ENCODE assay signal across 8 cellular contexts in genomic region chr4:88158038-88158359, GRCh38. TPM values are rescaled to one million over a fixed set of nuclear protein-coding genes. Genes with fewer than 3 reads are reported as not detected.
DNase-seq lines count a peak whose midpoint lies in the region; ATAC-seq and TF ChIP-seq lines count a peak whose summit lies in the region.

No MANE protein-coding gene starts in this region.

- H3K27ac ChIP-seq in colonic mucosa (no peak overlapping the region), gastroesophageal sphincter (no peak overlapping the region)

- no peak for TF ChIP-seq EP300 in gastroesophageal sphincter (IDR thresholded peaks at IDR 0.05)

- CTCF ChIA-PET in Caco-2 (lab: Charles Lee), result no interaction called here

- no peaks in the 10 kb centered on the region for H3K36me3 Mint-ChIP-seq in Caco-2 (ENCODE audit: insufficient read depth, unreplicated experiment)
- no peaks in the 10 kb centered on the region for H3K36me3 Mint-ChIP-seq in neural crest cell (ENCODE audit: low read depth)

- WGBS in gastroesophageal sphincter (ENCODE audit: low coverage in 1 of 2), 2 donors, result 16 to 25% methylated on average over 6 of the region's 6 CpGs

- peaks cover 4% of the 10 kb centered on the region for H3K4me1 Mint-ChIP-seq in Caco-2 (ENCODE audit: low read depth, unreplicated experiment)
- peaks cover 26% of the 10 kb centered on the region for H3K4me1 Mint-ChIP-seq in neural crest cell

- no peaks in the 10 kb centered on the region for H3K36me3 ChIP-seq in Caco-2 (ENCODE audit: control insufficient read depth, insufficient read depth, low read length)
- no peaks in the 10 kb centered on the region for H3K36me3 ChIP-seq in colonic mucosa
- no peaks in the 10 kb centered on the region for H3K36me3 ChIP-seq in gastroesophageal sphincter

- peak overlapping the region in 1 of 2 donors; percentile 6 for H3K9ac ChIP-seq in colonic mucosa (ENCODE audit: low read depth in 2 of 2, low read length in 2 of 2)

- TF ChIP-seq POLR2A in gastroesophageal sphincter (IDR thresholded peaks at IDR 0.05), result no peak

- H3K27me3 Mint-ChIP-seq in Caco-2 (ENCODE audit: insufficient read depth, unreplicated experiment) (no peaks in the 10 kb centered on the region), neural crest cell (ENCODE audit: low read depth) (peaks cover 20% of the 10 kb centered on the region)

- POLR2A ChIA-PET in Caco-2 (lab: Charles Lee), result interaction anchor here (0.5 to 1.4 kb wide), 2 partner anchors 50 to 127 kb away, joined by 3 to 5 read pairs; no protein-coding TSS in a partner anchor

- H3K4me3 ChIP-seq in Caco-2 (ENCODE audit: low read depth, low read length) (peak overlapping the region; percentile 85), colonic mucosa (peak overlapping the region; percentile 56), gastroesophageal sphincter (peak overlapping the region in 1 of 2 donors; percentile 59)

- H3K27me3 ChIP-seq in Caco-2 (replicated peaks; ENCODE audit: control insufficient read depth, insufficient read depth, low read length) (no peaks in the 10 kb centered on the region), colonic mucosa (peaks cover 10% of the 10 kb centered on the region), gastroesophageal sphincter (peaks cover 33% of the 10 kb centered on the region)

- H3K9me3 ChIP-seq in Caco-2, result no peaks in the 10 kb centered on the region
- H3K9me3 ChIP-seq in colonic mucosa, result no peaks in the 10 kb centered on the region
- H3K9me3 ChIP-seq in gastroesophageal sphincter, result no peaks in the 10 kb centered on the region

- H3K27ac Mint-ChIP-seq in Caco-2 (ENCODE audit: unreplicated experiment) (peak overlapping the region; percentile 67), neural crest cell (ENCODE audit: unreplicated experiment) (no peak overlapping the region)

- DNase-seq in Caco-2 (no peak), colonic mucosa (no peak), neural crest cell (ENCODE audit: low read depth, low spot score) (no peak), NCI-H2227 (lab: John Stamatoyannopoulos, UW; ENCODE audit: unreplicated experiment) (no peak), NCI-H2081 treated with DMSO at 0.1 percent for 48 hours (lab: John Stamatoyannopoulos, UW) (no peak), HT-29 (ENCODE audit: low spot score) (no peak)

- no peak for TF ChIP-seq CTCF in Caco-2 (IDR thresholded peaks at IDR 0.05; ENCODE audit: insufficient read depth in 1 of 2, low read depth in 1 of 2, low read length in 1 of 2, severe bottlenecking in 1 of 2, unreplicated experiment in 1 of 2)
- no peak for TF ChIP-seq CTCF in colonic mucosa (IDR thresholded peaks at IDR 0.05)
- TF ChIP-seq CTCF in neural crest cell (conservative IDR thresholded peaks at IDR 0.05), result no peak
- TF ChIP-seq CTCF in gastroesophageal sphincter (IDR thresholded peaks at IDR 0.05), result no peak

- H3K9me3 Mint-ChIP-seq in Caco-2 (ENCODE audit: unreplicated experiment) (no peaks in the 10 kb centered on the region), neural crest cell (no peaks in the 10 kb centered on the region)

- intact Hi-C loops in Caco-2 (cut with micrococcal nuclease; ENCODE audit: unreplicated experiment), result loop anchor here (1.0 to 5.0 kb wide), 3 partner anchors 10 to 54 kb away; no protein-coding TSS in a partner anchor
- intact Hi-C loops in colonic mucosa (cut with DNase I), result no loop called here

- ATAC-seq in HG03108 (IDR thresholded peaks at IDR 0.05; ENCODE audit: unreplicated experiment) (peak; percentile 31), gastroesophageal sphincter (no peak)

- H3K4me1 ChIP-seq in Caco-2 (peaks cover 16% of the 10 kb centered on the region), colonic mucosa (no peaks in the 10 kb centered on the region), gastroesophageal sphincter (peaks cover 0 to 14% (median 3%) of the 10 kb centered on the region in 3 donors)

- BruUV-seq in Caco-2 (replicated peaks; lab: Mats Ljungman, UMichigan), result TSS peak; percentile 60

- H3K4me3 Mint-ChIP-seq in Caco-2 (ENCODE audit: unreplicated experiment) (peak overlapping the region; percentile 80), neural crest cell (peak overlapping the region; percentile 79)

RNA-seq across cellular contexts. Expression of gene ABCG2, which starts 0.4 kb away (rescaled TPM):
- 23.7 and 26.0 TPM in 2 replicates for total RNA-seq in Caco-2 (2022)
- total RNA-seq in colonic mucosa, result 10 to 100 TPM in 1 of 2 donors, 1 to 10 TPM in 1; 7.5 to 18.8 TPM
- total RNA-seq in neural crest cell, result 5.1 and 5.3 TPM in 2 replicates
- 1 to 10 TPM; 1.1 to 5.0 (median 2.6) TPM for total RNA-seq in gastroesophageal sphincter
- 51.2 and 55.5 TPM in 2 replicates for total RNA-seq in HT-29 (2014; rRNA removed; shearing (Covaris generic))
